Comparison of ENCODE assay signal across 23 cellular contexts in genomic region chr4:18155062-18156041, GRCh38.
"Had no signal": no experiment of that assay in that cellular context is flagged by ENCODE, and none has a peak within 500 bp of the region (broad histone marks: within the 10 kb centered on the region; RNA-seq: fewer than 3 reads in every experiment).

No MANE protein-coding gene starts in this region.

- H3K4me1 Mint-ChIP-seq: activated CD4-positive, alpha-beta T cell treated with anti-CD3 and anti-CD28 coated beads for 36 hours; activated CD8-positive, alpha-beta memory T cell treated with anti-CD3 and anti-CD28 coated beads, Interleukin-2, amount 10 ng/mL, durations not matched to agents 7 days and 5 days; activated naive CD4-positive, alpha-beta T cell treated with anti-CD3 and anti-CD28 coated beads, Interleukin-2, amount 10 ng/mL, durations not matched to agents 7 days and 5 days; nephron; T-helper 17 cell had no signal

- H3K4me3 ChIP-seq: gastroesophageal sphincter, heart right ventricle, left ventricle myocardium inferior, right atrium auricular region, smooth muscle cell, suprapubic skin had no signal

- FAIRE-seq: astrocyte had no signal

- H3K36me3 ChIP-seq: gastroesophageal sphincter, heart right ventricle, left ventricle myocardium inferior, right atrium auricular region, suprapubic skin had no signal

- H3K27me3 ChIP-seq: gastroesophageal sphincter, heart right ventricle, right atrium auricular region, suprapubic skin had no signal

- ATAC-seq: activated CD4-positive, alpha-beta T cell treated with anti-CD3 and anti-CD28 coated beads for 36 hours; activated CD8-positive, alpha-beta memory T cell treated with anti-CD3 and anti-CD28 coated beads, Interleukin-2, amount 10 ng/mL, durations not matched to agents 7 days and 5 days; gastroesophageal sphincter; heart right ventricle; T-helper 17 cell had no signal

- H3K27ac Mint-ChIP-seq: activated CD4-positive, alpha-beta memory T cell treated with anti-CD3 and anti-CD28 coated beads for 36 hours; activated CD4-positive, alpha-beta T cell treated with anti-CD3 and anti-CD28 coated beads for 36 hours; activated CD8-positive, alpha-beta memory T cell treated with anti-CD3 and anti-CD28 coated beads, Interleukin-2, amount 10 ng/mL, durations not matched to agents 7 days and 5 days; activated naive CD4-positive, alpha-beta T cell treated with anti-CD3 and anti-CD28 coated beads, Interleukin-2, amount 10 ng/mL, durations not matched to agents 7 days and 5 days; nephron; T-helper 17 cell had no signal

- H3K9me3 ChIP-seq: gastroesophageal sphincter, right atrium auricular region, suprapubic skin had no signal

- H3K4me2 ChIP-seq: smooth muscle cell had no signal

- H3K36me3 Mint-ChIP-seq: activated CD4-positive, alpha-beta memory T cell treated with anti-CD3 and anti-CD28 coated beads for 36 hours; activated CD8-positive, alpha-beta memory T cell treated with anti-CD3 and anti-CD28 coated beads, Interleukin-2, amount 10 ng/mL, durations not matched to agents 7 days and 5 days; activated naive CD4-positive, alpha-beta T cell treated with anti-CD3 and anti-CD28 coated beads, Interleukin-2, amount 10 ng/mL, durations not matched to agents 7 days and 5 days had no signal

- H3K27ac ChIP-seq: epithelial cell of prostate, gastroesophageal sphincter, heart right ventricle, left ventricle myocardium inferior, right atrium auricular region, suprapubic skin had no signal

- H3K4me1 ChIP-seq: gastroesophageal sphincter, heart right ventricle, left ventricle myocardium inferior, right atrium auricular region, suprapubic skin had no signal

- DNase-seq: activated CD4-positive, alpha-beta memory T cell treated with anti-CD3 and anti-CD28 coated beads for 36 hours; activated CD4-positive, alpha-beta T cell treated with anti-CD3 and anti-CD28 coated beads for 36 hours; activated CD8-positive, alpha-beta memory T cell treated with anti-CD3 and anti-CD28 coated beads, Interleukin-2, amount 10 ng/mL, durations not matched to agents 7 days and 5 days; activated naive CD4-positive, alpha-beta T cell treated with anti-CD3 and anti-CD28 coated beads, Interleukin-2, amount 10 ng/mL, durations not matched to agents 7 days and 5 days; activated T-cell treated with anti-CD3 and anti-CD28 coated beads, Interleukin-2, amount 50 U/mL, for 1 hour; heart right ventricle; islet precursor cell; left ventricle myocardium inferior; mesendoderm; nucleus accumbens; posterior cingulate gyrus; stimulated activated CD4-positive, alpha-beta T cell treated with anti-CD3 and anti-CD28 coated beads, Interleukin-4, amount 100 ng/mL, for 4 hours; stimulated activated CD8-positive, alpha-beta memory T cell treated with anti-CD3 and anti-CD28 coated beads, Interleukin-4, amount 100 ng/mL, for 48 hours; stimulated activated naive CD4-positive, alpha-beta T cell treated with Interleukin-2 at 50 U/mL for 16 hours; T-helper 17 cell; trophoblast cell had no signal

- H3K4me3 Mint-ChIP-seq: activated CD4-positive, alpha-beta memory T cell treated with anti-CD3 and anti-CD28 coated beads for 36 hours; activated CD4-positive, alpha-beta T cell treated with anti-CD3 and anti-CD28 coated beads for 36 hours; activated CD8-positive, alpha-beta memory T cell treated with anti-CD3 and anti-CD28 coated beads, Interleukin-2, amount 10 ng/mL, durations not matched to agents 7 days and 5 days; activated naive CD4-positive, alpha-beta T cell treated with anti-CD3 and anti-CD28 coated beads, Interleukin-2, amount 10 ng/mL, durations not matched to agents 7 days and 5 days; nephron; T-helper 17 cell had no signal

- H3K27me3 Mint-ChIP-seq: activated CD4-positive, alpha-beta memory T cell treated with anti-CD3 and anti-CD28 coated beads for 36 hours; activated naive CD4-positive, alpha-beta T cell treated with anti-CD3 and anti-CD28 coated beads, Interleukin-2, amount 10 ng/mL, durations not matched to agents 7 days and 5 days had no signal

- H3K9me3 Mint-ChIP-seq: activated CD4-positive, alpha-beta memory T cell treated with anti-CD3 and anti-CD28 coated beads for 36 hours; activated naive CD4-positive, alpha-beta T cell treated with anti-CD3 and anti-CD28 coated beads, Interleukin-2, amount 10 ng/mL, durations not matched to agents 7 days and 5 days had no signal
